ENCODE assay signal across 24 cellular contexts in genomic region chr17:45759761-45760160, GRCh38. TPM values are rescaled to one million over a fixed set of nuclear protein-coding genes. Genes with fewer than 3 reads are reported as not detected.
A peak's percentile ranks its signal among the peaks of the same experiment; 100 is the strongest.
DNase-seq lines count a peak whose midpoint lies in the region; ATAC-seq and TF ChIP-seq lines count a peak whose summit lies in the region.
"Had no signal": no experiment of that assay in that cellular context is flagged by ENCODE, and none has a peak within 500 bp of the region (broad histone marks: within the 10 kb centered on the region; RNA-seq: fewer than 3 reads in every experiment).

No MANE protein-coding gene starts in this region.

- H3K27ac Mint-ChIP-seq in GM23338: no peak overlapping the region
- H3K27ac Mint-ChIP-seq: activated CD4-positive, alpha-beta memory T cell treated with anti-CD3 and anti-CD28 coated beads, Interleukin-2, amount 10 ng/mL, durations not matched to agents 7 days and 5 days; H9; IgD-negative memory B cell; naive B cell; stimulated activated memory B cell treated with anti-CD40 and anti-IgM and Interleukin-4, amounts not matched to agents 10 μg/mL and 1 μg/mL and 100 μg/mL, for 72 hours had no signal

- no peaks in the 10 kb centered on the region for H3K4me1 ChIP-seq in GM23338 (ENCODE audit: insufficient read depth)
- H3K4me1 ChIP-seq in thyroid gland: no peaks in the 10 kb centered on the region
- H3K4me1 ChIP-seq in transverse colon: no peaks in the 10 kb centered on the region
- H3K4me1 ChIP-seq: heart left ventricle, sigmoid colon had no signal

- H3K9me3 ChIP-seq in thyroid gland: no peaks in the 10 kb centered on the region
- no peaks in the 10 kb centered on the region for H3K9me3 ChIP-seq in transverse colon
- H3K9me3 ChIP-seq: heart left ventricle, sigmoid colon had no signal

- H4K20me1 ChIP-seq in GM23338 (replicated peaks; ENCODE audit: insufficient read depth): no peaks in the 10 kb centered on the region

- 0 out of 2 replicates have a peak, but pooled peaks cover 4% of the 10 kb centered on the region for H3K9me2 ChIP-seq in GM23338 (ENCODE audit: insufficient read depth)

- in situ Hi-C loops in transverse colon (cut with MboI; ENCODE audit: low pct_ligation_motif_present in 1 of 4, low pct_unique_long_range_greater_than_20kb in 1 of 4, low sequenced_read_pairs in 3 of 4): no loop called here

- H3F3A ChIP-seq in GM23338 (replicated peaks; ENCODE audit: low read depth): no peaks in the 10 kb centered on the region

- H3K27me3 ChIP-seq in GM23338 (ENCODE audit: insufficient read depth) (no peaks in the 10 kb centered on the region), thyroid gland (no peaks in the 10 kb centered on the region), transverse colon (peaks cover 33% of the 10 kb centered on the region)

- no peak for TF ChIP-seq EP300 in transverse colon (IDR thresholded peaks at IDR 0.05; ENCODE audit: low read depth)

- no peak for TF ChIP-seq CTCF in GM23338 (conservative IDR thresholded peaks at IDR 0.05; ENCODE audit: low read depth in 2 of 2)
- TF ChIP-seq CTCF in LNCaP clone FGC (IDR thresholded peaks at IDR 0.05; ENCODE audit: control insufficient read depth, extremely low read depth, insufficient read depth): no peak
- TF ChIP-seq CTCF in thyroid gland (IDR thresholded peaks at IDR 0.05): no peak
- no peak for TF ChIP-seq CTCF in transverse colon (IDR thresholded peaks at IDR 0.05)

- H3K4me3 ChIP-seq in GM23338 (no peak overlapping the region), LNCaP clone FGC (ENCODE audit: low read depth, low read length) (no peak overlapping the region), thyroid gland (replicated peaks in 1 of 3) (no peak overlapping the region), transverse colon (no peak overlapping the region)
- H3K4me3 ChIP-seq: coronary artery, heart left ventricle, sigmoid colon had no signal

- no peaks in the 10 kb centered on the region for H3K79me2 ChIP-seq in GM23338 (replicated peaks; ENCODE audit: insufficient read depth)

- no peaks in the 10 kb centered on the region for H3K36me3 ChIP-seq in GM23338 (ENCODE audit: insufficient read depth)
- H3K36me3 ChIP-seq in thyroid gland: no peaks in the 10 kb centered on the region
- no peaks in the 10 kb centered on the region for H3K36me3 ChIP-seq in transverse colon
- H3K36me3 ChIP-seq: heart left ventricle, sigmoid colon had no signal

- H3K27ac ChIP-seq in GM23338 (ENCODE audit: low read depth) (no peak overlapping the region), thyroid gland (no peak overlapping the region), transverse colon (no peak overlapping the region)
- H3K27ac ChIP-seq: coronary artery, heart left ventricle, sigmoid colon had no signal

- H3K4me1 Mint-ChIP-seq in GM23338: peaks cover 6% of the 10 kb centered on the region
- H3K4me1 Mint-ChIP-seq: activated CD4-positive, alpha-beta memory T cell treated with anti-CD3 and anti-CD28 coated beads, Interleukin-2, amount 10 ng/mL, durations not matched to agents 7 days and 5 days; IgD-negative memory B cell; naive B cell; stimulated activated memory B cell treated with anti-CD40 and anti-IgM and Interleukin-4, amounts not matched to agents 10 μg/mL and 1 μg/mL and 100 μg/mL, for 72 hours had no signal

- H3K4me2 ChIP-seq in GM23338: no peak overlapping the region

- H2AFZ ChIP-seq in GM23338: peak overlapping the region; percentile 65; the same call in 1 of the 2 replicates

- peaks cover 2% of the 10 kb centered on the region; the same call in 1 of the 3 replicates for H3K36me3 Mint-ChIP-seq in GM23338 (ENCODE audit: low read depth)
- H3K36me3 Mint-ChIP-seq: IgD-negative memory B cell; naive B cell; stimulated activated memory B cell treated with anti-CD40 and anti-IgM and Interleukin-4, amounts not matched to agents 10 μg/mL and 1 μg/mL and 100 μg/mL, for 72 hours had no signal

- peak; percentile 62 for DNase-seq in GM23338 (ENCODE audit: low spot score)
- peak; percentile 6 for DNase-seq in LNCaP clone FGC (ENCODE audit: low read depth)
- peak; percentile 48 for DNase-seq in iPS-NIHi7 (ENCODE audit: extremely low spot score)
- no peak for DNase-seq in effector CD8-positive, alpha-beta T cell (lab: John Stamatoyannopoulos, UW)
- DNase-seq in thyroid gland: no peak
- no peak for DNase-seq in transverse colon
- DNase-seq: activated CD4-positive, alpha-beta memory T cell treated with anti-CD3 and anti-CD28 coated beads, Interleukin-2, amount 10 ng/mL, durations not matched to agents 7 days and 5 days; activated naive CD4-positive, alpha-beta T cell treated with anti-CD3 and anti-CD28 coated beads, Interleukin-2, amount 50 U/mL, for 16 hours; activated T-cell treated with anti-CD3 and anti-CD28 coated beads, Interleukin-2, amount 50 U/mL, for 4 hours; H9; heart left ventricle; islet precursor cell; naive B cell; NCI-H187 treated with DMSO at 0.1 percent for 48 hours; NCI-H446; SHP77 treated with DMSO at 0.1 percent for 48 hours; sigmoid colon; T-helper 2 cell had no signal

- TF ChIP-seq POLR2A in thyroid gland (IDR thresholded peaks at IDR 0.05): no peak
- TF ChIP-seq POLR2A in transverse colon (IDR thresholded peaks at IDR 0.05): no peak

- 81 to 84% methylated on average over 3 of the region's 3 CpGs for WGBS in thyroid gland, 2 donors
- 54 to 68% methylated on average over 2 to 3 of the region's 3 CpGs for WGBS in transverse colon (ENCODE audit: low coverage in 1 of 2), 2 donors

- intact Hi-C loops in thyroid gland (cut with DNase I) (no loop called here), transverse colon (cut with DNase I; ENCODE audit: low total_unique reads) (no loop called here)

- peaks cover 3% of the 10 kb centered on the region; the same call in 2 of the 3 replicates for H3K9me3 Mint-ChIP-seq in GM23338
- H3K9me3 Mint-ChIP-seq: activated CD4-positive, alpha-beta memory T cell treated with anti-CD3 and anti-CD28 coated beads, Interleukin-2, amount 10 ng/mL, durations not matched to agents 7 days and 5 days; activated T-cell treated with anti-CD3 and anti-CD28 coated beads, Interleukin-2, amount 50 U/mL, for 4 hours; H9; stimulated activated memory B cell treated with anti-CD40 and anti-IgM and Interleukin-4, amounts not matched to agents 10 μg/mL and 1 μg/mL and 100 μg/mL, for 72 hours had no signal

- ATAC-seq in GM23338 (peak; percentile 82), SK-N-SH treated with all-trans-retinoic acid at 6 μM for 48 hours (peak; percentile 73)
- ATAC-seq: activated T-cell treated with anti-CD3 and anti-CD28 coated beads, Interleukin-2, amount 50 U/mL, for 4 hours; heart left ventricle; stimulated activated memory B cell treated with anti-CD40 and anti-IgM and Interleukin-4, amounts not matched to agents 10 μg/mL and 1 μg/mL and 100 μg/mL, for 72 hours had no signal

- no peak overlapping the region for H3K4me3 Mint-ChIP-seq in GM23338
- H3K4me3 Mint-ChIP-seq: activated CD4-positive, alpha-beta memory T cell treated with anti-CD3 and anti-CD28 coated beads, Interleukin-2, amount 10 ng/mL, durations not matched to agents 7 days and 5 days; activated T-cell treated with anti-CD3 and anti-CD28 coated beads, Interleukin-2, amount 50 U/mL, for 4 hours; H9; naive B cell; stimulated activated memory B cell treated with anti-CD40 and anti-IgM and Interleukin-4, amounts not matched to agents 10 μg/mL and 1 μg/mL and 100 μg/mL, for 72 hours had no signal

- peaks cover 5% of the 10 kb centered on the region for H3K27me3 Mint-ChIP-seq in GM23338 (ENCODE audit: insufficient read depth, low read depth, poor library complexity)

TF ChIP-seq in GM23338, 12 proteins besides CTCF, POLR2A, EP300 and RAD21 (continues in another document):
- TF ChIP-seq EZH2phosphoT487 (IDR thresholded peaks at IDR 0.05; ENCODE audit: unreplicated experiment): no peak
- TF ChIP-seq STAT1 (IDR thresholded peaks at IDR 0.05; ENCODE audit: unreplicated experiment): no peak
- TF ChIP-seq EZH2 (IDR thresholded peaks at IDR 0.05; ENCODE audit: low read depth, unreplicated experiment): no peak

TF ChIP-seq in SK-N-SH treated with all-trans-retinoic acid at 6 μM for 48 hours, 23 proteins besides CTCF, POLR2A, EP300 and RAD21 (continues in another document):
- TF ChIP-seq RARB (CRISPR knock-in tag; IDR thresholded peaks at IDR 0.05) (no peak), TSHZ2 (CRISPR knock-in tag; IDR thresholded peaks at IDR 0.05) (no peak), ZFP3 (CRISPR knock-in tag; IDR thresholded peaks at IDR 0.05) (no peak), TCF4 (CRISPR knock-in tag; IDR thresholded peaks at IDR 0.05; ENCODE audit: borderline replicate concordance) (no peak), ZNF565 (CRISPR knock-in tag; conservative IDR thresholded peaks at IDR 0.05; ENCODE audit: low read depth) (no peak), PPARA (CRISPR knock-in tag; IDR thresholded peaks at IDR 0.05; ENCODE audit: borderline replicate concordance) (no peak), ESRRG (CRISPR knock-in tag; IDR thresholded peaks at IDR 0.05) (no peak), SNAI2 (CRISPR knock-in tag; IDR thresholded peaks at IDR 0.05) (no peak), BACH2 (CRISPR knock-in tag; IDR thresholded peaks at IDR 0.05; ENCODE audit: borderline replicate concordance) (no peak), ZC3H10 (CRISPR knock-in tag; IDR thresholded peaks at IDR 0.05) (no peak), OSR1 (CRISPR knock-in tag; IDR thresholded peaks at IDR 0.05) (no peak)

RNA-seq across cellular contexts. Expression of gene CRHR1, which starts 24.4 kb away (rescaled TPM):
- 0.70 and 0.76 TPM in 2 replicates for total RNA-seq in GM23338 (2014; rRNA removed; shearing (Covaris generic))
- 0.09 and 0.19 TPM in 2 replicates for polyA plus RNA-seq in GM23338 (2016; fragmentation: Nextera tagmentation; extraction: Ambion mirVana)
- not detected for total RNA-seq in thyroid gland
- total RNA-seq in transverse colon: not detected
- total RNA-seq: activated CD4-positive, alpha-beta memory T cell treated with anti-CD3 and anti-CD28 coated beads, Interleukin-2, amount 10 ng/mL, durations not matched to agents 7 days and 5 days; activated T-cell treated with anti-CD3 and anti-CD28 coated beads, Interleukin-2, amount 50 U/mL, for 4 hours; lung microvascular endothelial cell; osteocyte had no signal
- polyA plus RNA-seq: heart left ventricle, IgD-negative memory B cell, sigmoid colon had no signal

Comparison
In these comparisons a context has a peak if more than half of its experiments do, and no peak if none do; other contexts are left out.
1. DNase-seq: peak in GM23338 (single experiment), LNCaP clone FGC (single experiment) and iPS-NIHi7 (single experiment); none in effector CD8-positive, alpha-beta T cell (single experiment), thyroid gland (0 of 2) and transverse colon (single experiment).